8 cellular contexts compared by ENCODE assay signal in the genomic region with DNA sequence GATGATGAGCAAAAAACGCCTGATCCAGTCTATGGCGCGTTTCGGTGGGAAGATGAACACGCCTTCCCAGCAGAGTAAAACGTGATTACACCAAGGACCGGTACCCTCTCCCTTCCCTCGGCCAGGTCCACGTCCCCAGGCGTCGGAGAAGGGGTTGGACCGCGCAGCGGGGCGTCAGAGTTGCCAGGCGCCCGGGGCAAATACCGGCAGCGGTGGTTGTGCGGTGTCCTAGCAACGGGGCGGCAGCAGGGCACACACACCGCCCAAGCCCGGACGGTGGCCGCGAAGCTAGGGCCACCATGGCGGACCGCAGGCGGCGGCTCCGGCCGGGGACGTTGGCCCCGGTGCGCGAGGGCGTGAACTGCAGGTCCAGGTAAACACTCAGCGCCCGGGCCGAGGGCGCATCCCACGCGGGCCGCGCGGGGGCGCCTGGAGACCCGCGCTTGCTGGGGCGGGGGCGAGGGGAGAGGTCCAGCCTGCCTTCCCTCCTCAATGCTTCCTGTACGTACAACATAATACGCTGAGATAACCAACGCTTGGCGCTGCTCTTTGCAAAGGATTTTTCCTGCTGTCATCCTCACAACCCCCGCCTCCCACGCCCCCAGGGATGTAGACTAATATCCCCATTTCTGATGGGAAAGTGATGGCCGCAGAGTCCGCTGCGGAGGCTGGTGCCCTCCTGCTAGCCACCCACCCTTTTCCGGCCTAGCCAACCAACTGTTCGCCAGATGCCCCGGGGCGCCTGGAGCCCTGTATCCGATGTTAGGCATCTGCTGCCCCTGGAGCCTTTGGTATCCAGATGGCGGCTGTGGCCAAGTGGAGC. TPM values are rescaled to one million over a fixed set of nuclear protein-coding genes. Genes with fewer than 3 reads are reported as not detected.
DNase-seq lines count a peak whose midpoint lies in the region; ATAC-seq, FAIRE-seq and TF ChIP-seq lines count a peak whose summit lies in the region.

A gene with protein sequence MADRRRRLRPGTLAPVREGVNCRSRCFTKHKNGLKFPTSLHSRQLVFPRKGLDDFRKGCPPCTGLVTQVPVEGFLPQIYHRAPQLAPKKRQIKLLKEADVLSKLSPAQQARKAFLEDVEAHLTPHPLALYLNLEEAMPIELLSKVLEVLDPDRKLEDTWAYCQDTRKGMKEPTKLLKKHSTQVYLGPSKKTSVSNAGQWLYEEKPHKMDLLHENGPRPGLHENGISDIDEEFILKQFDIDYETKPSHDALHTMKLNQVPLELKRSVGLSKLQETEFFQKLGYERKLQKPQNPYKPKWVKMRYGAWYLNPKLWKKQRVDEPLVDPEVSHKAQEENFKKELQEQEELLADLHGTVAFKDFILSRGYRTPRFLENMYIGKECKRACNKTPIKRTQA (plus strand): TSS at position 274 of the 823 bp plus-strand sequence. CDS start 26 bp downstream, at position 300.

- peak within 1 kb of the TSS; percentile 91 for H2AK5ac ChIP-seq in neuronal stem cell (ENCODE audit: low read depth, low read length)

- intact Hi-C loops in Panc1 (cut with micrococcal nuclease; ENCODE audit: unreplicated experiment) (no loop called here), Right ventricle myocardium superior (cut with DNase I) (no loop called here)

- H3K9me3 ChIP-seq in Panc1 (ENCODE audit: control insufficient read depth, insufficient read depth, low read depth, low read length) (no peaks in the 10 kb centered on the region), neuronal stem cell (replicated peaks in 1 of 2; ENCODE audit: control insufficient read depth in 2 of 2, insufficient read depth in 1 of 2, low read depth in 1 of 2, low read length in 2 of 2) (no peaks in the 10 kb centered on the region)

- peaks cover 6% of the 10 kb centered on the region for H3K4me1 Mint-ChIP-seq in activated naive CD8-positive, alpha-beta T cell (ENCODE audit: low read depth)

- no peaks in the 10 kb centered on the region for H3K36me3 Mint-ChIP-seq in activated naive CD8-positive, alpha-beta T cell

- H3K36me3 ChIP-seq in Panc1 (ENCODE audit: control insufficient read depth, insufficient read depth, low read length) (no peaks in the 10 kb centered on the region), neuronal stem cell (replicated peaks in 1 of 2; ENCODE audit: control insufficient read depth in 2 of 2, insufficient read depth in 2 of 2, low read length in 2 of 2) (no peaks in the 10 kb centered on the region), urinary bladder (ENCODE audit: insufficient read depth) (no peaks in the 10 kb centered on the region)

- H2AFZ ChIP-seq in neuronal stem cell (ENCODE audit: low read length) = peak within 1 kb of the TSS; percentile 97

- no peak within 1 kb of the TSS for H3K27ac ChIP-seq in Panc1 (ENCODE audit: low read length)
- H3K27ac ChIP-seq in neuronal stem cell (replicated peaks; ENCODE audit: low read length) = no peak within 1 kb of the TSS
- no peak within 1 kb of the TSS for H3K27ac ChIP-seq in urinary bladder (ENCODE audit: low read depth)

- H3K4me1 ChIP-seq in Panc1 (ENCODE audit: control insufficient read depth, insufficient read depth, low read length) = no peaks in the 10 kb centered on the region; the same call in 1 of the 2 replicates
- peaks cover 6 to 8% of the 10 kb centered on the region in 2 donors for H3K4me1 ChIP-seq in neuronal stem cell (ENCODE audit: control insufficient read depth in 2 of 2, insufficient read depth in 1 of 2, low read depth in 1 of 2, low read length in 2 of 2)
- peaks cover 1% of the 10 kb centered on the region for H3K4me1 ChIP-seq in urinary bladder (ENCODE audit: insufficient read depth)

- H3K4me2 ChIP-seq in neuronal stem cell (ENCODE audit: insufficient read depth, low read length, poor library complexity, severe bottlenecking) = peak within 1 kb of the TSS; percentile 76

- no TSS peak for BruUV-seq in Panc1 (replicated peaks; lab: Mats Ljungman, UMichigan)

- H2BK5ac ChIP-seq in neuronal stem cell (ENCODE audit: low read length) = peak within 1 kb of the TSS; percentile 59

- FAIRE-seq in HTR-8/SVneo (lab: Jason Lieb, UNC) = no peak

- H3K4me3 ChIP-seq in Panc1 (ENCODE audit: low read depth in 2 of 2, low read length in 2 of 2) = peak within 1 kb of the TSS; percentile 60 to 78
- H3K4me3 ChIP-seq in neuronal stem cell (ENCODE audit: low read length in 2 of 2) = peak within 1 kb of the TSS; percentile 55 to 82
- peak within 1 kb of the TSS; percentile 54 for H3K4me3 ChIP-seq in urinary bladder (ENCODE audit: low read depth, low read length)

- peak; percentile 67 for TF ChIP-seq CTCF in Panc1 (IDR thresholded peaks at IDR 0.05)

- H3K9me3 Mint-ChIP-seq in activated naive CD8-positive, alpha-beta T cell (ENCODE audit: low read depth) = no peaks in the 10 kb centered on the region

- H3K27me3 ChIP-seq in Panc1 (ENCODE audit: control insufficient read depth, insufficient read depth, low read length) (peaks cover 14% of the 10 kb centered on the region), neuronal stem cell (ENCODE audit: control insufficient read depth in 3 of 3, insufficient read depth in 3 of 3, low read depth in 1 of 3, low read length in 3 of 3) (peaks cover 0 to 24% (median 2%) of the 10 kb centered on the region in 3 experiments)

- H2BK12ac ChIP-seq in neuronal stem cell (ENCODE audit: low read length) = peak within 1 kb of the TSS; percentile 46

- peak within 1 kb of the TSS; percentile 76 for H3K23ac ChIP-seq in neuronal stem cell (ENCODE audit: low read depth, low read length, poor library complexity)

- peak within 1 kb of the TSS; percentile 95 for H3K14ac ChIP-seq in neuronal stem cell (ENCODE audit: low read length)

- no peak within 1 kb of the TSS for H4K8ac ChIP-seq in neuronal stem cell (ENCODE audit: low read depth, low read length)

- H4K91ac ChIP-seq in neuronal stem cell (ENCODE audit: low read depth, low read length, poor library complexity) = no peak within 1 kb of the TSS

- in situ Hi-C loops in Panc1 (cut with HindIII; ENCODE audit: low pct_unique_long_range_greater_than_20kb, low sequenced_read_pairs) = no loop called here

- H3K9ac ChIP-seq in neuronal stem cell (ENCODE audit: low read depth, low read length, poor library complexity) = peak within 1 kb of the TSS; percentile 80

- peak within 1 kb of the TSS; percentile 78 for H2BK120ac ChIP-seq in neuronal stem cell (ENCODE audit: low read depth, low read length)

- no peaks in the 10 kb centered on the region for H3K79me1 ChIP-seq in neuronal stem cell (ENCODE audit: low read depth, low read length)

- peak; percentile 95 for ATAC-seq in Panc1
- peak; percentile 99 for ATAC-seq in Right ventricle myocardium superior (ENCODE audit: poor library complexity)
- no peak for ATAC-seq in HG03196 (IDR thresholded peaks at IDR 0.05; ENCODE audit: unreplicated experiment)

- peaks cover 48% of the 10 kb centered on the region for H3K27me3 Mint-ChIP-seq in activated naive CD8-positive, alpha-beta T cell

- WGBS in neuronal stem cell (ENCODE audit: extremely low coverage in 2 of 2, insufficient read length in 2 of 2, insufficient replicate concordance in 1 of 2), 2 donors = no CpG with 5 or more reads among the region's 67 CpGs
- 5% methylated on average over 67 of the region's 67 CpGs for WGBS in urinary bladder

- DNase-seq in DMS 273 treated with DMSO at 0.1 percent for 48 hours (lab: John Stamatoyannopoulos, UW) (peak; percentile 82), HTR-8/SVneo (ENCODE audit: insufficient read length, low spot score) (peak; percentile 36), Panc1 (ENCODE audit: low read depth, low spot score) (no peak), Right ventricle myocardium superior (peak; percentile 85), neuronal stem cell (ENCODE audit: low spot score) (peak; percentile 77)

- peak within 1 kb of the TSS; percentile 95 for H3K18ac ChIP-seq in neuronal stem cell (ENCODE audit: low read length)

- no peak within 1 kb of the TSS for H3K27ac Mint-ChIP-seq in activated naive CD8-positive, alpha-beta T cell

- H2BK15ac ChIP-seq in neuronal stem cell (ENCODE audit: low read length) = peak within 1 kb of the TSS; percentile 54

- POLR2A ChIA-PET in Panc1 (lab: Charles Lee) = no interaction called here

- CTCF ChIA-PET in Panc1 (lab: Charles Lee) = no interaction called here

- H3K4ac ChIP-seq in neuronal stem cell (ENCODE audit: low read length) = no peak within 1 kb of the TSS

- peak within 1 kb of the TSS; percentile 84 for H3K4me3 Mint-ChIP-seq in activated naive CD8-positive, alpha-beta T cell

RNA-seq across cellular contexts. Expression of the gene that starts here (rescaled TPM):
- total RNA-seq in Panc1 (2021; ENCODE audit: unreplicated experiment) (0.72 TPM), Right ventricle myocardium superior (2.0 TPM), urinary bladder (4.0 TPM)
- 0.51 TPM for polyA plus RNA-seq in Panc1 (2012; ENCODE audit: insufficient read length)
- 7.5 TPM for polyA plus RNA-seq in neuronal stem cell (2013, experiment 1 of 2)
- 5.0 TPM for polyA plus RNA-seq in neuronal stem cell (2013, experiment 2 of 2)
- polyA plus RNA-seq in urinary bladder = 1.7 TPM

Comparison
In these comparisons a context has a peak if more than half of its experiments do, and no peak if none do; other contexts are left out.
1. Peak in ATAC-seq and H3K4me3 ChIP-seq in Panc1; RNA of the gene not detected or under 1 TPM.